Comparison of ENCODE assay signal across 2 cellular contexts in the genomic region with DNA sequence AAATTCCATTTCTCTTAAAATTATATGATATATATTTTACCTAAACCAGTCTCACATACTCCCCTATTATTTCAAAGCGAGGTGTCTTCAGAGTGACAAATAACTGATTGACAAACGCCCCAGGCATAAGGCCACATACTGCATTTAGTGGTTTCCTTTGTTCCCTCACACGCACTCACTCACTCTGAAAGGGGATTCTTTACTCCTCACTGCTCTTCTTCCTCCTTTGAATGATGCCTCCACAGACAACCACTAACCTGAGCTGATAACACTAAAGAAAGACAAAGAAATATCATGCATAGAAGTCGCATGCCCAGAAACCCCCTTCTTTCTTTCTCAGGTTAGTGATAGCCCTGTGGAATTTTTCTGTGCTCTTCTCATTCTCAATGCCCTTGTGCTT.
TF ChIP-seq lines count a peak whose summit lies in the region.

No MANE protein-coding gene starts in this region.

TF ChIP-seq in HepG2, 621 proteins besides CTCF, POLR2A, EP300 and RAD21:
- no peak for TF ChIP-seq RARG (CRISPR knock-in tag; IDR thresholded peaks at IDR 0.05; ENCODE audit: low read depth)
- no peak for TF ChIP-seq ZNF776 (CRISPR knock-in tag; IDR thresholded peaks at IDR 0.05)
- TF ChIP-seq DR1 (CRISPR knock-in tag; IDR thresholded peaks at IDR 0.05): no peak
- no peak for TF ChIP-seq POLR2AphosphoS5 (IDR thresholded peaks at IDR 0.05; ENCODE audit: low read depth, low read length)
- no peak for TF ChIP-seq ZNF501 (CRISPR knock-in tag; IDR thresholded peaks at IDR 0.05)
- TF ChIP-seq THAP7 (CRISPR knock-in tag; IDR thresholded peaks at IDR 0.05): no peak
- no peak for TF ChIP-seq ZNF18 (CRISPR knock-in tag; IDR thresholded peaks at IDR 0.05; ENCODE audit: insufficient replicate concordance)
- TF ChIP-seq ZNF205 (CRISPR knock-in tag; IDR thresholded peaks at IDR 0.05): no peak
- TF ChIP-seq REPIN1 (CRISPR knock-in tag; IDR thresholded peaks at IDR 0.05; ENCODE audit: borderline replicate concordance, low read depth): no peak
- no peak for TF ChIP-seq DRAP1 (CRISPR knock-in tag; IDR thresholded peaks at IDR 0.05)
- TF ChIP-seq NFAT5 (CRISPR knock-in tag; IDR thresholded peaks at IDR 0.05): no peak
- no peak for TF ChIP-seq ZNF136 (CRISPR knock-in tag; IDR thresholded peaks at IDR 0.05; ENCODE audit: low read depth)
- no peak for TF ChIP-seq E2F1 (CRISPR knock-in tag; IDR thresholded peaks at IDR 0.05)
- TF ChIP-seq TEAD2 (CRISPR knock-in tag; IDR thresholded peaks at IDR 0.05): no peak
- TF ChIP-seq KLF13 (CRISPR knock-in tag; IDR thresholded peaks at IDR 0.05): no peak
TF ChIP-seq in HepG2: peak in this region for 0.

TF ChIP-seq in GM12878, 131 proteins besides CTCF, POLR2A, EP300 and RAD21:
- TF ChIP-seq, protein P1, sequence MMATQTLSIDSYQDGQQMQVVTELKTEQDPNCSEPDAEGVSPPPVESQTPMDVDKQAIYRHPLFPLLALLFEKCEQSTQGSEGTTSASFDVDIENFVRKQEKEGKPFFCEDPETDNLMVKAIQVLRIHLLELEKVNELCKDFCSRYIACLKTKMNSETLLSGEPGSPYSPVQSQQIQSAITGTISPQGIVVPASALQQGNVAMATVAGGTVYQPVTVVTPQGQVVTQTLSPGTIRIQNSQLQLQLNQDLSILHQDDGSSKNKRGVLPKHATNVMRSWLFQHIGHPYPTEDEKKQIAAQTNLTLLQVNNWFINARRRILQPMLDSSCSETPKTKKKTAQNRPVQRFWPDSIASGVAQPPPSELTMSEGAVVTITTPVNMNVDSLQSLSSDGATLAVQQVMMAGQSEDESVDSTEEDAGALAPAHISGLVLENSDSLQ (IDR thresholded peaks at IDR 0.05): 0 out of 2 replicates have a peak, but pooled peaks have one; percentile 20
- TF ChIP-seq CEBPB (IDR thresholded peaks at IDR 0.05; ENCODE audit: borderline replicate concordance in 1 of 2, low read depth in 2 of 2, low read length in 2 of 2): no peak
TF ChIP-seq in GM12878: peak in this region for 1.
